Comparison of ENCODE assay signal across 9 cellular contexts in genomic region chr20:48538058-48538825, GRCh38.
DNase-seq lines count a peak whose midpoint lies in the region; TF ChIP-seq lines count a peak whose summit lies in the region.
"Had no signal": no experiment of that assay in that cellular context is flagged by ENCODE, and none has a peak within 500 bp of the region (broad histone marks: within the 10 kb centered on the region; RNA-seq: fewer than 3 reads in every experiment).

No MANE protein-coding gene starts in this region.

- DNase-seq in GM04504 (ENCODE audit: low read depth): peak; percentile 4
- DNase-seq in NT2/D1 (ENCODE audit: low read depth, low spot score): peak; percentile 91
- peak; percentile 73 for DNase-seq in epithelial cell of prostate (ENCODE audit: low read depth, low spot score)
- DNase-seq in MV-4-11 (lab: John Stamatoyannopoulos, UW): no peak
- no peak for DNase-seq in DMS153 treated with DMSO at 0.1 percent for 48 hours (lab: John Stamatoyannopoulos, UW; ENCODE audit: unreplicated experiment)
- DNase-seq in NCI-H2029 (lab: John Stamatoyannopoulos, UW): no peak
- DNase-seq in activated CD4-positive, alpha-beta T cell treated with anti-CD3 and anti-CD28 coated beads, Interleukin-2, amount 50 U/mL, for 4 hours: no peak
- DNase-seq: aorta had no signal

- TF ChIP-seq CTCF in parathyroid adenoma (IDR thresholded peaks at IDR 0.05): no peak

- H3K27ac ChIP-seq in epithelial cell of prostate: peak overlapping the region; percentile 22
- H3K27ac ChIP-seq in parathyroid adenoma: no peak overlapping the region

- H3K4me2 ChIP-seq in parathyroid adenoma (ENCODE audit: low read length): no peak overlapping the region

- no peak overlapping the region for H3K4me3 ChIP-seq in NT2/D1 (ENCODE audit: insufficient read length, low read depth)
- no peak overlapping the region for H3K4me3 ChIP-seq in parathyroid adenoma (ENCODE audit: low read depth, low read length)

- peak overlapping the region; percentile 11 for H3K9ac ChIP-seq in NT2/D1 (ENCODE audit: insufficient read length, low read depth)
- H3K9ac ChIP-seq in parathyroid adenoma: no peak overlapping the region

- no peaks in the 10 kb centered on the region for H3K79me2 ChIP-seq in parathyroid adenoma

- H3K9me3 ChIP-seq in NT2/D1 (ENCODE audit: insufficient read depth, low read length) (peaks cover 14% of the 10 kb centered on the region; the same call in 1 of the 2 replicates), parathyroid adenoma (ENCODE audit: control insufficient read depth, low read length) (no peaks in the 10 kb centered on the region)

- H3K27me3 ChIP-seq in NT2/D1 (ENCODE audit: insufficient read depth, insufficient read length) (no peaks in the 10 kb centered on the region), parathyroid adenoma (ENCODE audit: control insufficient read depth, insufficient read depth, low read length) (peaks cover under 1% of the 10 kb centered on the region)

- H3K36me3 ChIP-seq in NT2/D1 (ENCODE audit: insufficient read depth, insufficient read length, low read length) (no peaks in the 10 kb centered on the region), parathyroid adenoma (ENCODE audit: control insufficient read depth, insufficient read depth, low read length) (no peaks in the 10 kb centered on the region)

- H3K4me1 ChIP-seq in NT2/D1 (ENCODE audit: insufficient read depth, insufficient read length) (no peaks in the 10 kb centered on the region), parathyroid adenoma (peaks cover 7% of the 10 kb centered on the region)

- H2AFZ ChIP-seq in parathyroid adenoma: peak overlapping the region; percentile 25

Comparison
In these comparisons a context has a peak if more than half of its experiments do, and no peak if none do; other contexts are left out.
1. DNase-seq: peak in GM04504 (single experiment), NT2/D1 (single experiment) and epithelial cell of prostate (single experiment); none in MV-4-11 (single experiment), DMS153 treated with DMSO at 0.1 percent for 48 hours (single experiment), NCI-H2029 (single experiment) and activated CD4-positive, alpha-beta T cell treated with anti-CD3 and anti-CD28 coated beads, Interleukin-2, amount 50 U/mL, for 4 hours (0 of 2).